19 cellular contexts compared by ENCODE assay signal in the genomic region with DNA sequence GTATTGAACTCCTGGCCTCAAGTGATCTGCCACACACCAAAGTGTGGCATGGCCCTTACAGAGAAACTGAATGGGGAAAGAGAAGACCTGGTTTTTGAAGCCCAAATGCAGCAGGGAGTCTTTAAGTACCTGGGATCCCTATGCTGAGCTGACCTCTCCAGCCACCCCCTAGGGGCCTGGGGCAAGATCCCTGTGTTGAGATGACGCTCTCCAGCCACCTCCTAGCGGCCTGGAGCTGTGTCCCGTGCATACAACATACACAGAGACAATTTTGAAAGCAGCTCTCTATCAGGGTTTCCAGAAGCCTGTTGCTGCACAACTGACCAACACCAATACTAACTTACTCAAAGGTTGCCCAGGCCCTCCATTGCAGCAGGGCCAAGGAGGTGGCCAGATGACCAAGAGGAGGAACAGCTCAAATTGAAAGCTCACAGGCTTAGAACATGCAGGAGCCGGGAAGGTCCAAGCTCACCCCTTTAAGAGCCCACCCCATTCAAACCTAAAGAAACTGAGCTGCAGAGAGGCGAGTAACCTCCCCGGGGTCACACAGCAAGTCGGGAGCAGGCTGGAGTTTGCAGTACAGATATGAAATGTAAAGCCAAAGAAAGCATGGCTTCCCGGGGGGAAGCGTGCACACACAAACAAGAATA.
"Had no signal": no experiment of that assay in that cellular context is flagged by ENCODE, and none has a peak within 500 bp of the region (broad histone marks: within the 10 kb centered on the region; RNA-seq: fewer than 3 reads in every experiment).

No MANE protein-coding gene starts in this region.

- H3K27ac ChIP-seq: gastrocnemius medialis, heart right ventricle, pancreas, psoas muscle, right lobe of liver, spleen, tibial artery, upper lobe of right lung had no signal

- H3K4me3 ChIP-seq: gastrocnemius medialis, heart right ventricle, pancreas, psoas muscle, right lobe of liver, spleen, tibial artery, upper lobe of right lung had no signal

- H3K9me3 Mint-ChIP-seq: mesothelial cell of epicardium; natural killer cell; stimulated activated memory B cell treated with anti-CD40 and anti-IgM and Interleukin-4, amounts not matched to agents 10 μg/mL and 1 μg/mL and 100 μg/mL, for 72 hours; stimulated activated naive CD8-positive, alpha-beta T cell treated with anti-CD3 and anti-CD28 coated beads, Interleukin-15, Interleukin-2, amounts not matched to agents 100 ng/mL and 50 ng/mL, for 24 hours had no signal

- H3K4me3 Mint-ChIP-seq: mesothelial cell of epicardium; natural killer cell; stimulated activated memory B cell treated with anti-CD40 and anti-IgM and Interleukin-4, amounts not matched to agents 10 μg/mL and 1 μg/mL and 100 μg/mL, for 72 hours; stimulated activated naive CD8-positive, alpha-beta T cell treated with anti-CD3 and anti-CD28 coated beads, Interleukin-15, Interleukin-2, amounts not matched to agents 100 ng/mL and 50 ng/mL, for 24 hours had no signal

- H3K9me3 ChIP-seq: gastrocnemius medialis, heart right ventricle, pancreas, psoas muscle, right lobe of liver, spleen, tibial artery, upper lobe of right lung had no signal

- H3K36me3 ChIP-seq: right lobe of liver had no signal

- H3K27me3 ChIP-seq: gastrocnemius medialis, heart right ventricle, pancreas, right lobe of liver, spleen, tibial artery, upper lobe of right lung had no signal

- H3K36me3 Mint-ChIP-seq: natural killer cell; stimulated activated memory B cell treated with anti-CD40 and anti-IgM and Interleukin-4, amounts not matched to agents 10 μg/mL and 1 μg/mL and 100 μg/mL, for 72 hours had no signal

- H3K4me1 ChIP-seq: gastrocnemius medialis, pancreas, psoas muscle, tibial artery, upper lobe of right lung had no signal

- H3K27ac Mint-ChIP-seq: mesothelial cell of epicardium; natural killer cell; stimulated activated memory B cell treated with anti-CD40 and anti-IgM and Interleukin-4, amounts not matched to agents 10 μg/mL and 1 μg/mL and 100 μg/mL, for 72 hours; stimulated activated naive CD8-positive, alpha-beta T cell treated with anti-CD3 and anti-CD28 coated beads, Interleukin-15, Interleukin-2, amounts not matched to agents 100 ng/mL and 50 ng/mL, for 24 hours had no signal

- H3K4me1 Mint-ChIP-seq: mesothelial cell of epicardium; natural killer cell; stimulated activated memory B cell treated with anti-CD40 and anti-IgM and Interleukin-4, amounts not matched to agents 10 μg/mL and 1 μg/mL and 100 μg/mL, for 72 hours had no signal

- H3K27me3 Mint-ChIP-seq: stimulated activated memory B cell treated with anti-CD40 and anti-IgM and Interleukin-4, amounts not matched to agents 10 μg/mL and 1 μg/mL and 100 μg/mL, for 72 hours; stimulated activated naive CD8-positive, alpha-beta T cell treated with anti-CD3 and anti-CD28 coated beads, Interleukin-15, Interleukin-2, amounts not matched to agents 100 ng/mL and 50 ng/mL, for 24 hours had no signal

- ATAC-seq: esophagus mucosa; natural killer cell; stimulated activated memory B cell treated with anti-CD40 and anti-IgM and Interleukin-4, amounts not matched to agents 10 μg/mL and 1 μg/mL and 100 μg/mL, for 72 hours; upper lobe of right lung had no signal

- DNase-seq: central memory CD4-positive, alpha-beta T cell; gastrocnemius medialis; mammary epithelial cell; natural killer cell; retina; spleen; stimulated activated CD4-positive, alpha-beta T cell treated with anti-CD3 and anti-CD28 coated beads, Interleukin-15, amount 100 ng/mL, for 24 hours; stimulated activated CD4-positive, alpha-beta T cell treated with anti-CD3 and anti-CD28 coated beads, Interleukin-1b, Interleukin-23, amount 100 ng/mL, for 48 hours; stimulated activated CD4-positive, alpha-beta T cell treated with anti-CD3 and anti-CD28 coated beads, Interleukin-4, amount 100 ng/mL, for 24 hours had no signal
